ENCODE assay signal across 8 cellular contexts in the genomic region with DNA sequence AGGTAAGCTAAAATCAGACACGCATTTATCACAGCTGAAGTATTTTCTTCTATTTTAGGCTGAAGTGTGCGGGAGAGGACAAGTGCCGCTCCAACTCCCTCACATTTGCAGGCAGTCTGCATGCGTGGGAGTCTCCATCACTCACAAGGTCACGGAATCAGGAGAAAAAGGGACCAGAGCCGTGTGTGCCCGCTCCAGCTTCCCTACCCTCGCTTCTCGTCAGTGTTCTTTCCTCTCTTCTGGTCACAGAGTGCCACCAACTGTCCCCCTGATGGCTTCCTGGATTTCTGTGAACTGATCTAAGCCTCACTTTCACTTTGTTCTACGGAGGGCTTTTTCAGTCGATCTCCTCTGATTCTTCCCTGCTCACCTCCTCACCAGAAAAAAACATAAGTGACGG.
DNase-seq lines count a peak whose midpoint lies in the region; ATAC-seq lines count a peak whose summit lies in the region.

No MANE protein-coding gene starts in this region.

- H3K36me3 Mint-ChIP-seq in activated naive CD4-positive, alpha-beta T cell treated with anti-CD3 and anti-CD28 coated beads, Interleukin-2, amount 10 ng/mL, durations not matched to agents 7 days and 5 days = no peaks in the 10 kb centered on the region
- H3K36me3 Mint-ChIP-seq in activated naive CD4-positive, alpha-beta T cell treated with anti-CD3 and anti-CD28 coated beads, Interleukin-2, amount 50 U/mL, for 72 hours = no peaks in the 10 kb centered on the region
- no peaks in the 10 kb centered on the region for H3K36me3 Mint-ChIP-seq in immature natural killer cell

- H3K4me1 Mint-ChIP-seq in activated naive CD4-positive, alpha-beta T cell treated with anti-CD3 and anti-CD28 coated beads, Interleukin-2, amount 10 ng/mL, durations not matched to agents 7 days and 5 days = no peaks in the 10 kb centered on the region
- H3K4me1 Mint-ChIP-seq in immature natural killer cell = no peaks in the 10 kb centered on the region

- peaks cover 2% of the 10 kb centered on the region for H3K9me3 Mint-ChIP-seq in activated naive CD4-positive, alpha-beta T cell treated with anti-CD3 and anti-CD28 coated beads, Interleukin-2, amount 10 ng/mL, durations not matched to agents 7 days and 5 days
- peaks cover 5 to 6% of the 10 kb centered on the region in 2 donors for H3K9me3 Mint-ChIP-seq in activated naive CD4-positive, alpha-beta T cell treated with anti-CD3 and anti-CD28 coated beads, Interleukin-2, amount 50 U/mL, for 72 hours
- peaks cover 2 to 32% (median 9%) of the 10 kb centered on the region in 6 donors for H3K9me3 Mint-ChIP-seq in immature natural killer cell

- intact Hi-C loops in cardiac septum (cut with DNase I) = no loop called here

- no peak for ATAC-seq in activated naive CD4-positive, alpha-beta T cell treated with anti-CD3 and anti-CD28 coated beads, Interleukin-2, amount 50 U/mL, for 72 hours
- peak; percentile 72 for ATAC-seq in HG03039 (IDR thresholded peaks at IDR 0.05; ENCODE audit: unreplicated experiment)

- no peak overlapping the region for H3K27ac Mint-ChIP-seq in activated naive CD4-positive, alpha-beta T cell treated with anti-CD3 and anti-CD28 coated beads, Interleukin-2, amount 10 ng/mL, durations not matched to agents 7 days and 5 days
- no peak overlapping the region for H3K27ac Mint-ChIP-seq in activated naive CD4-positive, alpha-beta T cell treated with anti-CD3 and anti-CD28 coated beads, Interleukin-2, amount 50 U/mL, for 72 hours
- H3K27ac Mint-ChIP-seq in immature natural killer cell = peak overlapping the region in 2 of 6 donors; percentile 8 to 58

- no peaks in the 10 kb centered on the region for H3K27me3 Mint-ChIP-seq in activated naive CD4-positive, alpha-beta T cell treated with anti-CD3 and anti-CD28 coated beads, Interleukin-2, amount 10 ng/mL, durations not matched to agents 7 days and 5 days
- no peaks in the 10 kb centered on the region for H3K27me3 Mint-ChIP-seq in immature natural killer cell (ENCODE audit: low read depth in 3 of 3)

- peak overlapping the region; percentile 52 for H3K4me3 Mint-ChIP-seq in activated naive CD4-positive, alpha-beta T cell treated with anti-CD3 and anti-CD28 coated beads, Interleukin-2, amount 10 ng/mL, durations not matched to agents 7 days and 5 days
- peak overlapping the region; percentile 67 to 82 (median 76) for H3K4me3 Mint-ChIP-seq in immature natural killer cell

- peak; percentile 20 for DNase-seq in activated naive CD4-positive, alpha-beta T cell treated with anti-CD3 and anti-CD28 coated beads, Interleukin-2, amount 10 ng/mL, durations not matched to agents 7 days and 5 days
- no peak for DNase-seq in activated naive CD4-positive, alpha-beta T cell treated with anti-CD3 and anti-CD28 coated beads, Interleukin-2, amount 50 U/mL, for 72 hours (ENCODE audit: low spot score in 2 of 2)
- peak; percentile 7 for DNase-seq in RPMI8226
- peak in 1 of 3 donors; percentile 3 for DNase-seq in immature natural killer cell
- DNase-seq in midbrain (lab: John Stamatoyannopoulos, UW) = no peak
- no peak for DNase-seq in NCI-H2227 treated with DMSO at 0.1 percent for 48 hours (lab: John Stamatoyannopoulos, UW)
- DNase-seq in cardiac septum (ENCODE audit: low spot score) = no peak

- CTCF ChIA-PET in activated naive CD4-positive, alpha-beta T cell treated with anti-CD3 and anti-CD28 coated beads, Interleukin-2, amount 10 ng/mL, durations not matched to agents 7 days and 5 days (lab: Charles Lee) = no interaction called here

Comparison
In these comparisons a context has a peak if more than half of its experiments do, and no peak if none do; other contexts are left out.
1. DNase-seq: peak in activated naive CD4-positive, alpha-beta T cell treated with anti-CD3 and anti-CD28 coated beads, Interleukin-2, amount 10 ng/mL, durations not matched to agents 7 days and 5 days (single experiment) and RPMI8226 (single experiment); none in activated naive CD4-positive, alpha-beta T cell treated with anti-CD3 and anti-CD28 coated beads, Interleukin-2, amount 50 U/mL, for 72 hours (0 of 2), midbrain (single experiment), NCI-H2227 treated with DMSO at 0.1 percent for 48 hours (single experiment) and cardiac septum (single experiment).